ENCODE assay signal across 9 cellular contexts in genomic region chr14:100058777-100059432, GRCh38. TPM values are rescaled to one million over a fixed set of nuclear protein-coding genes. Genes with fewer than 3 reads are reported as not detected.
A peak's percentile ranks its signal among the peaks of the same experiment; 100 is the strongest.
DNase-seq lines count a peak whose midpoint lies in the region; ATAC-seq and TF ChIP-seq lines count a peak whose summit lies in the region.
"Had no signal": no experiment of that assay in that cellular context is flagged by ENCODE, and none has a peak within 500 bp of the region (broad histone marks: within the 10 kb centered on the region; RNA-seq: fewer than 3 reads in every experiment).

No MANE protein-coding gene starts in this region.

- H3K27ac ChIP-seq in prostate gland = no peak overlapping the region
- H3K27ac ChIP-seq: SK-N-MC had no signal

- no peaks in the 10 kb centered on the region for H3K36me3 ChIP-seq in prostate gland

- peaks cover 38% of the 10 kb centered on the region for H3K4me1 Mint-ChIP-seq in mesothelial cell of epicardium

- WGBS in prostate gland = 91% methylated on average over 4 of the region's 4 CpGs

- H3K27me3 Mint-ChIP-seq in mesothelial cell of epicardium (ENCODE audit: low read depth) = no peaks in the 10 kb centered on the region

- intact Hi-C loops in left colon (cut with DNase I, micrococcal nuclease) (no loop called here), prostate gland (cut with DNase I) (no loop called here)

- H3K4me1 ChIP-seq in prostate gland (replicated peaks) = no peaks in the 10 kb centered on the region

- TF ChIP-seq CTCF in mesothelial cell of epicardium (IDR thresholded peaks at IDR 0.05; ENCODE audit: unreplicated experiment) (no peak), prostate gland (IDR thresholded peaks at IDR 0.05) (no peak)

- peaks cover 8% of the 10 kb centered on the region for H3K9me3 Mint-ChIP-seq in mesothelial cell of epicardium

- H3K27ac Mint-ChIP-seq in mesothelial cell of epicardium = peak overlapping the region; percentile 88

- H3K9me3 ChIP-seq in prostate gland = no peaks in the 10 kb centered on the region

- H3K4me3 Mint-ChIP-seq in mesothelial cell of epicardium = no peak overlapping the region

- no peak for TF ChIP-seq POLR2A in prostate gland (IDR thresholded peaks at IDR 0.05)

- H3K27me3 ChIP-seq in prostate gland (replicated peaks; ENCODE audit: insufficient read depth) = no peaks in the 10 kb centered on the region

- H3K4me3 ChIP-seq in prostate gland = no peak overlapping the region
- H3K4me3 ChIP-seq: SK-N-MC had no signal

- ATAC-seq in GM18868 (IDR thresholded peaks at IDR 0.05; ENCODE audit: unreplicated experiment) = peak; percentile 80
- peak; percentile 75 for ATAC-seq in GM21576 (IDR thresholded peaks at IDR 0.05; ENCODE audit: unreplicated experiment)
- peak; percentile 67 for ATAC-seq in HG03521 (IDR thresholded peaks at IDR 0.05; ENCODE audit: unreplicated experiment)
- no peak for ATAC-seq in left colon

- DNase-seq in mesothelial cell of epicardium (ENCODE audit: low spot score in 2 of 2, unreplicated experiment in 2 of 2) (no peak), amniotic stem cell (lab: John Stamatoyannopoulos, UW) (no peak), left colon (no peak), retina (no peak), prostate gland (ENCODE audit: low spot score) (no peak)

- H3K36me3 Mint-ChIP-seq in mesothelial cell of epicardium = peaks cover 3% of the 10 kb centered on the region

RNA-seq across cellular contexts. Expression of gene EVL, which starts 6.3 kb away (rescaled TPM):
- total RNA-seq in mesothelial cell of epicardium (244 to 250 TPM (median 244 TPM) in 3 replicates), left colon (10 to 100 TPM in 1 of 2 donors, 1 to 10 TPM in 1; 9.7 to 25.0 TPM), prostate gland (10 to 100 TPM; 42.5 to 98.4 TPM)
